In genomic region chr15:55714064-55714463, GRCh38 we compare ENCODE assay signal across 32 cellular contexts. TPM values are rescaled to one million over a fixed set of nuclear protein-coding genes. Genes with fewer than 3 reads are reported as not detected.
"Had no signal": no experiment of that assay in that cellular context is flagged by ENCODE, and none has a peak within 500 bp of the region (broad histone marks: within the 10 kb centered on the region; RNA-seq: fewer than 3 reads in every experiment).

No MANE protein-coding gene starts in this region.

- H3K9me3 ChIP-seq: adrenal gland, body of pancreas, colonic mucosa, esophagus squamous epithelium, gastroesophageal sphincter had no signal

- H3K4me1 ChIP-seq: adrenal gland, body of pancreas, colonic mucosa, esophagus squamous epithelium, gastroesophageal sphincter had no signal

- H3K4me3 Mint-ChIP-seq: activated CD4-positive, alpha-beta T cell treated with anti-CD3 and anti-CD28 coated beads, Interleukin-2, amount 10 ng/mL, durations not matched to agents 7 days and 5 days; activated CD8-positive, alpha-beta T cell treated with anti-CD3 and anti-CD28 coated beads for 36 hours; activated naive CD8-positive, alpha-beta T cell; activated naive CD8-positive, alpha-beta T cell treated with anti-CD3 and anti-CD28 coated beads, Interleukin-2, amount 50 U/mL, for 24 hours; activated T-cell treated with anti-CD3 and anti-CD28 coated beads, Interleukin-2, amount 50 U/mL, for 4 hours; activated T-helper 17 cell treated with anti-CD3 and anti-CD28 coated beads, Interleukin-2, amount 50 U/mL, for 72 hours; T-cell; T-helper 1 cell treated with Interleukin-12 subunit alpha and Interleukin-12 subunit beta and Interleukin-4 antibody, amounts not matched to agents 30 μg/mL and 1 μg/mL, for 36 hours; T-helper 2 cell treated with Interferon-gamma antibody and Interleukin-4, amounts not matched to agents 5 μg/mL and 100 μg/mL, for 36 hours had no signal

- H3K27ac Mint-ChIP-seq: activated CD4-positive, alpha-beta T cell treated with anti-CD3 and anti-CD28 coated beads, Interleukin-2, amount 10 ng/mL, durations not matched to agents 7 days and 5 days; activated CD8-positive, alpha-beta T cell treated with anti-CD3 and anti-CD28 coated beads for 36 hours; activated naive CD8-positive, alpha-beta T cell; activated naive CD8-positive, alpha-beta T cell treated with anti-CD3 and anti-CD28 coated beads, Interleukin-2, amount 50 U/mL, for 24 hours; activated T-helper 17 cell treated with anti-CD3 and anti-CD28 coated beads, Interleukin-2, amount 50 U/mL, for 72 hours; T-cell; T-helper 1 cell treated with Interleukin-12 subunit alpha and Interleukin-12 subunit beta and Interleukin-4 antibody, amounts not matched to agents 30 μg/mL and 1 μg/mL, for 36 hours; T-helper 2 cell treated with Interferon-gamma antibody and Interleukin-4, amounts not matched to agents 5 μg/mL and 100 μg/mL, for 36 hours had no signal

- H3K27me3 ChIP-seq: adrenal gland, body of pancreas, colonic mucosa, esophagus squamous epithelium, gastroesophageal sphincter, heart right ventricle had no signal

- H3K36me3 Mint-ChIP-seq: T-cell had no signal

- H3K4me3 ChIP-seq: adrenal gland, body of pancreas, colonic mucosa, esophagus squamous epithelium, gastroesophageal sphincter, heart right ventricle had no signal

- DNase-seq: activated CD4-positive, alpha-beta T cell treated with anti-CD3 and anti-CD28 coated beads for 1 hour; activated CD4-positive, alpha-beta T cell treated with anti-CD3 and anti-CD28 coated beads for 4 hours; activated CD4-positive, alpha-beta T cell treated with anti-CD3 and anti-CD28 coated beads, Interleukin-2, amount 10 ng/mL, durations not matched to agents 7 days and 5 days; activated CD4-positive, alpha-beta T cell treated with anti-CD3 and anti-CD28 coated beads, Interleukin-2, amount 50 U/mL, for 4 hours; activated CD8-positive, alpha-beta memory T cell treated with anti-CD3 and anti-CD28 coated beads for 24 hours; activated CD8-positive, alpha-beta T cell treated with anti-CD3 and anti-CD28 coated beads for 36 hours; activated effector memory CD4-positive, alpha-beta T cell treated with Interleukin-2 at 50 U/mL for 16 hours; activated gamma-delta T cell treated with Interleukin-2 at 50 U/mL for 16 hours; activated naive CD4-positive, alpha-beta T cell treated with anti-CD3 and anti-CD28 coated beads, Interleukin-2, amount 50 U/mL, for 16 hours; activated naive CD4-positive, alpha-beta T cell treated with Interleukin-2 at 50 U/mL for 16 hours; activated naive CD8-positive, alpha-beta T cell treated with anti-CD3 and anti-CD28 coated beads, Interleukin-2, amount 50 U/mL, for 24 hours; activated T-cell treated with anti-CD3 and anti-CD28 coated beads, Interleukin-2, amount 50 U/mL, for 4 hours; adrenal gland; amygdala; aorta; body of pancreas; caudate nucleus; cerebellar nuclear complex; colonic mucosa; effector CD8-positive, alpha-beta T cell; esophagus squamous epithelium; foreskin melanocyte; heart right ventricle; T-cell; T1000; WERI-Rb-1 had no signal

- H3K4me1 Mint-ChIP-seq: activated naive CD8-positive, alpha-beta T cell treated with anti-CD3 and anti-CD28 coated beads, Interleukin-2, amount 50 U/mL, for 24 hours; activated T-helper 17 cell treated with anti-CD3 and anti-CD28 coated beads, Interleukin-2, amount 50 U/mL, for 72 hours; T-cell had no signal

- H3K27ac ChIP-seq: adrenal gland, body of pancreas, colonic mucosa, epithelial cell of prostate, esophagus squamous epithelium, gastroesophageal sphincter, heart right ventricle, WERI-Rb-1 had no signal

- H3K9me3 Mint-ChIP-seq: activated CD4-positive, alpha-beta T cell treated with anti-CD3 and anti-CD28 coated beads, Interleukin-2, amount 10 ng/mL, durations not matched to agents 7 days and 5 days; activated CD8-positive, alpha-beta T cell treated with anti-CD3 and anti-CD28 coated beads for 36 hours; activated naive CD8-positive, alpha-beta T cell treated with anti-CD3 and anti-CD28 coated beads, Interleukin-2, amount 50 U/mL, for 24 hours; activated T-cell treated with anti-CD3 and anti-CD28 coated beads, Interleukin-2, amount 50 U/mL, for 4 hours; activated T-helper 17 cell treated with anti-CD3 and anti-CD28 coated beads, Interleukin-2, amount 50 U/mL, for 72 hours; T-cell; T-helper 1 cell treated with Interleukin-12 subunit alpha and Interleukin-12 subunit beta and Interleukin-4 antibody, amounts not matched to agents 30 μg/mL and 1 μg/mL, for 36 hours; T-helper 2 cell treated with Interferon-gamma antibody and Interleukin-4, amounts not matched to agents 5 μg/mL and 100 μg/mL, for 36 hours had no signal

- H3K36me3 ChIP-seq: adrenal gland, colonic mucosa, esophagus squamous epithelium, gastroesophageal sphincter, heart right ventricle, WERI-Rb-1 had no signal

RNA-seq across cellular contexts. Expression of gene PRTG, which starts 28.9 kb away (rescaled TPM):
- total RNA-seq: activated CD4-positive, alpha-beta T cell treated with anti-CD3 and anti-CD28 coated beads, Interleukin-2, amount 10 ng/mL, durations not matched to agents 7 days and 5 days; activated CD8-positive, alpha-beta T cell treated with anti-CD3 and anti-CD28 coated beads for 36 hours; activated T-cell treated with anti-CD3 and anti-CD28 coated beads, Interleukin-2, amount 50 U/mL, for 4 hours; activated T-helper 17 cell treated with anti-CD3 and anti-CD28 coated beads, Interleukin-2, amount 50 U/mL, for 72 hours had no signal
